15 cellular contexts compared by ENCODE assay signal in genomic region chr13:20519887-20520286, GRCh38. TPM values are rescaled to one million over a fixed set of nuclear protein-coding genes. Genes with fewer than 3 reads are reported as not detected.
DNase-seq lines count a peak whose midpoint lies in the region; ATAC-seq and TF ChIP-seq lines count a peak whose summit lies in the region.
"Had no signal": no experiment of that assay in that cellular context is flagged by ENCODE, and none has a peak within 500 bp of the region (broad histone marks: within the 10 kb centered on the region; RNA-seq: fewer than 3 reads in every experiment).

No MANE protein-coding gene starts in this region.

- peaks cover 10% of the 10 kb centered on the region for H3K4me1 ChIP-seq in adipocyte (ENCODE audit: control insufficient read depth, insufficient read depth, low read length)
- H3K4me1 ChIP-seq in hepatocyte (ENCODE audit: insufficient read depth) = peaks cover 17% of the 10 kb centered on the region
- H3K4me1 ChIP-seq in right lobe of liver = peaks cover 0 to 46% (median 4%) of the 10 kb centered on the region in 4 donors

- TF ChIP-seq CTCF in hepatocyte (IDR thresholded peaks at IDR 0.05; ENCODE audit: poor library complexity) = no peak
- TF ChIP-seq CTCF in right lobe of liver (IDR thresholded peaks at IDR 0.05) = no peak

- intact Hi-C loops in right lobe of liver (cut with DNase I) = loop anchor here in 1 of 2 donors (10.0 kb wide), 1 partner anchor 45 kb away; the partner anchor contains the start of gene IFT88

- no peak overlapping the region for H3K9ac ChIP-seq in adipocyte (ENCODE audit: low read length)

- H3K4me3 ChIP-seq in adipocyte (ENCODE audit: low read length) = no peak overlapping the region
- H3K4me3 ChIP-seq in hepatocyte = no peak overlapping the region
- H3K4me3 ChIP-seq in right lobe of liver = peak overlapping the region in 2 of 3 donors; percentile 1 to 24

- H3K27me3 ChIP-seq in adipocyte (replicated peaks; ENCODE audit: control insufficient read depth, insufficient read depth, low read length) = no peaks in the 10 kb centered on the region
- no peaks in the 10 kb centered on the region for H3K27me3 ChIP-seq in hepatocyte
- no peaks in the 10 kb centered on the region for H3K27me3 ChIP-seq in right lobe of liver

- TF ChIP-seq POLR2A in right lobe of liver (IDR thresholded peaks at IDR 0.05) = no peak

- ATAC-seq in right lobe of liver (peak; percentile 71 to 79 (median 74)), HG03520 (IDR thresholded peaks at IDR 0.05; ENCODE audit: unreplicated experiment) (no peak)

- peak overlapping the region; percentile 59 for H3K4me2 ChIP-seq in hepatocyte

- WGBS in hepatocyte (ENCODE audit: low lambda C conversion rate, missing lambda C conversion rate) = 40% methylated on average over 1 of the region's 1 CpG
- 27% methylated on average over 1 of the region's 1 CpG for WGBS in right lobe of liver (ENCODE audit: insufficient coverage, low coverage, low lambda C conversion rate, missing lambda C conversion rate)

- no peaks in the 10 kb centered on the region for H3K36me3 ChIP-seq in adipocyte (ENCODE audit: control insufficient read depth, insufficient read depth, low read length, severe bottlenecking)
- H3K36me3 ChIP-seq in hepatocyte (replicated peaks; ENCODE audit: insufficient read depth, low read depth) = no peaks in the 10 kb centered on the region
- no peaks in the 10 kb centered on the region for H3K36me3 ChIP-seq in right lobe of liver

- H3K79me2 ChIP-seq in hepatocyte = peaks cover 27% of the 10 kb centered on the region

- DNase-seq in ACHN (peak; percentile 9), adipocyte (ENCODE audit: low read depth) (peak; percentile 20), hepatocyte (ENCODE audit: low spot score) (peak; percentile 34), right lobe of liver (no peak), AG08395 (ENCODE audit: low spot score) (no peak), NCI-H2107 (lab: John Stamatoyannopoulos, UW) (no peak)
- no peak for DNase-seq in activated CD8-positive, alpha-beta memory T cell treated with anti-CD3 and anti-CD28 coated beads, Interleukin-2, amount 50 U/mL, for 4 hours
- DNase-seq: 8988T, C1 segment of cervical spinal cord, GF-D8, NCI-H187, NCI-H526 treated with DMSO at 0.1 percent for 48 hours, SHP77 treated with DMSO at 0.1 percent for 48 hours had no signal

- peak overlapping the region; percentile 74 for H3K27ac ChIP-seq in hepatocyte
- peak overlapping the region; percentile 83 to 100 (median 89) for H3K27ac ChIP-seq in right lobe of liver
- H3K27ac ChIP-seq: HL-60 had no signal

- in situ Hi-C loops in ACHN (cut with HindIII; ENCODE audit: low pct_ligation_motif_present, low pct_unique_long_range_greater_than_20kb, low sequenced_read_pairs) = no loop called here

- H2AFZ ChIP-seq in hepatocyte = no peak overlapping the region

- no peaks in the 10 kb centered on the region for H4K20me1 ChIP-seq in hepatocyte (ENCODE audit: insufficient read depth, poor library complexity, severe bottlenecking)

- H3K9me2 ChIP-seq in hepatocyte (replicated peaks; ENCODE audit: insufficient read depth) = no peaks in the 10 kb centered on the region

- no peaks in the 10 kb centered on the region for H3K9me3 ChIP-seq in adipocyte (ENCODE audit: control insufficient read depth, low read length)
- no peaks in the 10 kb centered on the region for H3K9me3 ChIP-seq in hepatocyte (ENCODE audit: low read depth)
- H3K9me3 ChIP-seq in right lobe of liver = no peaks in the 10 kb centered on the region

RNA-seq across cellular contexts. Expression of gene CRYL1, which starts 5.8 kb away (rescaled TPM):
- total RNA-seq in hepatocyte (64.4 and 66.2 TPM in 2 replicates), right lobe of liver (100 to 1,000 TPM; 111 to 185 (median 151) TPM)
- polyA plus RNA-seq in hepatocyte = 52.6 and 65.5 TPM in 2 replicates

RNA-seq across cellular contexts. Expression of gene IFT88, which starts 47.1 kb away (rescaled TPM):
- total RNA-seq in hepatocyte (16.9 and 19.2 TPM in 2 replicates), right lobe of liver (10 to 100 TPM in 4 of 6 experiments, 1 to 10 TPM in 2; 7.9 to 17.6 (median 11.8) TPM)
- 9.2 and 16.5 TPM in 2 replicates for polyA plus RNA-seq in hepatocyte

Comparison
In these comparisons a context has a peak if more than half of its experiments do, and no peak if none do; other contexts are left out.
1. DNase-seq: peak in ACHN (single experiment), adipocyte (single experiment) and hepatocyte (single experiment); none in right lobe of liver (0 of 3), AG08395 (single experiment), activated CD8-positive, alpha-beta memory T cell treated with anti-CD3 and anti-CD28 coated beads, Interleukin-2, amount 50 U/mL, for 4 hours (single experiment) and NCI-H2107 (single experiment).
2. H3K4me3 ChIP-seq: peak in right lobe of liver (2 of 3); none in adipocyte (single experiment) and hepatocyte (single experiment).